In the genomic region with DNA sequence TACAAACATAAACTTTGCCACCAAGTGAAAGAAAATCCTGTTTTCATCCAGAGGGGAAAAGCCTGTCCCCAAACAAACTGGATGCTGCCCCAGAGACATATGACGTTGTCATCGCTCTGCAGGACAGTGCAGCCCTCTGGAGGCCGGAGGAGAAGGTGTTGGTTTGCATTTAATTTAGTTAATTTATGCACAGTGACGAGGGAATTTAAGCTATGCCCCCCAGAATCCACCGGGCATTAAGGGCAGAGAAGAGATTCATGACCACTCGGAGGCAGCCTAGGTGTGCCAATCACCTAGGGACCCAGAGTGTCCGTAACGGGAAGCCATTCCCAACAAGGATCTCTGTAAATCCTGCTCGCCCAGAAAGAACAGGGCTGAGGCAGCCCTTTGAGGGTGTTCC, we compare ENCODE assay signal across 8 cellular contexts. TPM values are rescaled to one million over a fixed set of nuclear protein-coding genes. Genes with fewer than 3 reads are reported as not detected.
DNase-seq lines count a peak whose midpoint lies in the region; ATAC-seq and TF ChIP-seq lines count a peak whose summit lies in the region.

No MANE protein-coding gene starts in this region.

- H3K27ac Mint-ChIP-seq in activated T-cell treated with anti-CD3 and anti-CD28 coated beads, Interleukin-2, amount 50 U/mL, for 72 hours: no peak overlapping the region
- H3K27ac Mint-ChIP-seq in CD8-positive, alpha-beta T cell: no peak overlapping the region

- no peaks in the 10 kb centered on the region for H3K36me3 Mint-ChIP-seq in activated T-cell treated with anti-CD3 and anti-CD28 coated beads, Interleukin-2, amount 50 U/mL, for 72 hours (ENCODE audit: insufficient read depth in 2 of 2)
- no peaks in the 10 kb centered on the region for H3K36me3 Mint-ChIP-seq in CD8-positive, alpha-beta T cell

- CTCF ChIA-PET in CD8-positive, alpha-beta T cell (lab: Charles Lee): no interaction called here

- no peak overlapping the region for H3K27ac ChIP-seq in CD8-positive, alpha-beta T cell (ENCODE audit: low read depth, low read length)

- H3K4me3 ChIP-seq in skeletal muscle cell (ENCODE audit: low read depth, low read length): peak overlapping the region; percentile 4
- H3K4me3 ChIP-seq in CD8-positive, alpha-beta T cell (ENCODE audit: low read depth, low read length): no peak overlapping the region

- H3K9me3 ChIP-seq in CD8-positive, alpha-beta T cell (ENCODE audit: low read length): no peaks in the 10 kb centered on the region

- DNase-seq in A172 (ENCODE audit: low spot score) (peak; percentile 11), SW480 (ENCODE audit: low spot score) (peak; percentile 22), left cardiac atrium (peak; percentile 43), skeletal muscle cell (ENCODE audit: low read depth) (no peak), GOT3 (lab: John Stamatoyannopoulos, UW) (no peak)
- DNase-seq in activated T-cell treated with anti-CD3 and anti-CD28 coated beads, Interleukin-2, amount 50 U/mL, for 72 hours: no peak
- DNase-seq in CD8-positive, alpha-beta T cell: no peak

- no peaks in the 10 kb centered on the region for H3K27me3 Mint-ChIP-seq in activated T-cell treated with anti-CD3 and anti-CD28 coated beads, Interleukin-2, amount 50 U/mL, for 72 hours (ENCODE audit: low read depth)
- H3K27me3 Mint-ChIP-seq in CD8-positive, alpha-beta T cell (ENCODE audit: low read depth): no peaks in the 10 kb centered on the region

- no peaks in the 10 kb centered on the region for H3K9me3 Mint-ChIP-seq in activated T-cell treated with anti-CD3 and anti-CD28 coated beads, Interleukin-2, amount 50 U/mL, for 72 hours
- H3K9me3 Mint-ChIP-seq in CD8-positive, alpha-beta T cell: no peaks in the 10 kb centered on the region

- H3K4me1 ChIP-seq in CD8-positive, alpha-beta T cell (ENCODE audit: insufficient read depth, low read length): no peaks in the 10 kb centered on the region

- no peak overlapping the region for H3K4me3 Mint-ChIP-seq in activated T-cell treated with anti-CD3 and anti-CD28 coated beads, Interleukin-2, amount 50 U/mL, for 72 hours
- no peak overlapping the region for H3K4me3 Mint-ChIP-seq in CD8-positive, alpha-beta T cell

- no peak for TF ChIP-seq CTCF in CD8-positive, alpha-beta T cell (IDR thresholded peaks at IDR 0.05)

- H3K27me3 ChIP-seq in CD8-positive, alpha-beta T cell (ENCODE audit: insufficient read depth, low read length): no peaks in the 10 kb centered on the region

- H3K4me1 Mint-ChIP-seq in activated T-cell treated with anti-CD3 and anti-CD28 coated beads, Interleukin-2, amount 50 U/mL, for 72 hours (ENCODE audit: low read depth): no peaks in the 10 kb centered on the region
- peaks cover 3% of the 10 kb centered on the region for H3K4me1 Mint-ChIP-seq in CD8-positive, alpha-beta T cell (ENCODE audit: low read depth)

- H3K36me3 ChIP-seq in CD8-positive, alpha-beta T cell (ENCODE audit: insufficient read depth, low read length): no peaks in the 10 kb centered on the region

- intact Hi-C loops in left cardiac atrium (cut with DNase I): no loop called here
- intact Hi-C loops in CD8-positive, alpha-beta T cell (cut with DNase I, micrococcal nuclease): no loop called here

- POLR2A ChIA-PET in CD8-positive, alpha-beta T cell (lab: Charles Lee): no interaction called here

- ATAC-seq in GM21529 (IDR thresholded peaks at IDR 0.05; ENCODE audit: unreplicated experiment): peak; percentile 68
- ATAC-seq in left cardiac atrium: peak; percentile 66 to 84
- ATAC-seq in activated T-cell treated with anti-CD3 and anti-CD28 coated beads, Interleukin-2, amount 50 U/mL, for 72 hours (replicated peaks in 1 of 2): no peak
- ATAC-seq in CD8-positive, alpha-beta T cell: no peak

RNA-seq across cellular contexts. Expression of gene NINL, which starts 45.1 kb away (rescaled TPM):
- total RNA-seq in A172 (2014; rRNA removed; shearing (Covaris generic)): 9.1 and 9.4 TPM in 2 replicates
- total RNA-seq in left cardiac atrium: 1 to 10 TPM; 3.8 to 5.1 TPM
- total RNA-seq in activated T-cell treated with anti-CD3 and anti-CD28 coated beads, Interleukin-2, amount 50 U/mL, for 72 hours: 1 to 10 TPM; 4.8 to 5.2 TPM
- total RNA-seq in CD8-positive, alpha-beta T cell: 1 to 10 TPM in 1 of 2 experiments, under 1 TPM in 1; 0.89 to 1.5 TPM

Comparison
In these comparisons a context has a peak if more than half of its experiments do, and no peak if none do; other contexts are left out.
1. DNase-seq: peak in A172 (single experiment), SW480 (single experiment) and left cardiac atrium (single experiment); none in skeletal muscle cell (single experiment), GOT3 (single experiment), activated T-cell treated with anti-CD3 and anti-CD28 coated beads, Interleukin-2, amount 50 U/mL, for 72 hours (0 of 2) and CD8-positive, alpha-beta T cell (0 of 7).
2. ATAC-seq: peak in GM21529 (single experiment) and left cardiac atrium (2 of 2); none in activated T-cell treated with anti-CD3 and anti-CD28 coated beads, Interleukin-2, amount 50 U/mL, for 72 hours (0 of 2) and CD8-positive, alpha-beta T cell (single experiment).